In genomic region chr9:68780377-68780707, GRCh38 we compare ENCODE assay signal across 9 cellular contexts.
DNase-seq lines count a peak whose midpoint lies in the region; ATAC-seq, FAIRE-seq and TF ChIP-seq lines count a peak whose summit lies in the region.
"Had no signal": no experiment of that assay in that cellular context is flagged by ENCODE, and none has a peak within 500 bp of the region (broad histone marks: within the 10 kb centered on the region; RNA-seq: fewer than 3 reads in every experiment).

No MANE protein-coding gene starts in this region.

- no peaks in the 10 kb centered on the region for H3K9me3 ChIP-seq in A673 (ENCODE audit: low read depth, low read length, poor library complexity, severe bottlenecking)
- H3K9me3 ChIP-seq in mucosa of rectum (ENCODE audit: control insufficient read depth in 2 of 2, low read length in 2 of 2): no peaks in the 10 kb centered on the region

- TF ChIP-seq POLR2A in H54 (IDR thresholded peaks at IDR 0.05; ENCODE audit: low read depth, low read length): no peak

- in situ Hi-C loops in ACHN (cut with HindIII; ENCODE audit: low pct_ligation_motif_present, low pct_unique_long_range_greater_than_20kb, low sequenced_read_pairs): no loop called here

- peak overlapping the region; percentile 67 for H3K4me3 ChIP-seq in A673 (ENCODE audit: low read depth, low read length, poor library complexity, severe bottlenecking)
- H3K4me3 ChIP-seq in mucosa of rectum (ENCODE audit: low read length in 2 of 2): peak overlapping the region; percentile 77 to 95

- H3K4me1 ChIP-seq in A673 (ENCODE audit: insufficient read depth, low read length, poor library complexity, severe bottlenecking): peaks cover 10% of the 10 kb centered on the region
- peaks cover 25 to 39% of the 10 kb centered on the region in 2 donors for H3K4me1 ChIP-seq in mucosa of rectum (ENCODE audit: control insufficient read depth in 2 of 2, insufficient read depth in 2 of 2, low read length in 2 of 2)

- H3K27me3 ChIP-seq in A673 (replicated peaks; ENCODE audit: insufficient read depth, low read depth, low read length, poor library complexity): peaks cover 2% of the 10 kb centered on the region
- H3K27me3 ChIP-seq in mucosa of rectum (ENCODE audit: control insufficient read depth in 2 of 2, insufficient read depth in 2 of 2, low read length in 2 of 2): no peaks in the 10 kb centered on the region

- no peaks in the 10 kb centered on the region for H3K36me3 ChIP-seq in A673 (ENCODE audit: insufficient read depth, low read length, poor library complexity, severe bottlenecking)
- H3K36me3 ChIP-seq in mucosa of rectum (ENCODE audit: control insufficient read depth in 2 of 2, insufficient read depth in 2 of 2, low read length in 2 of 2): peaks cover 0 to 4% of the 10 kb centered on the region in 2 donors

- TF ChIP-seq CTCF in A673 (conservative IDR thresholded peaks at IDR 0.05; ENCODE audit: low read depth, low read length): no peak

- POLR2A ChIA-PET in A673 (lab: Charles Lee; ENCODE audit: low non-redundant PET): no interaction called here

- no peak for FAIRE-seq in H54 (lab: Jason Lieb, UNC)
- FAIRE-seq: colon had no signal

- no peak for ATAC-seq in HG02973 (IDR thresholded peaks at IDR 0.05; ENCODE audit: unreplicated experiment)

- intact Hi-C loops in A673 (cut with micrococcal nuclease; ENCODE audit: unreplicated experiment): no loop called here

- BruUV-seq in A673 (replicated peaks; lab: Mats Ljungman, UMichigan): no TSS peak

- H3K27ac ChIP-seq in A673 (ENCODE audit: low read depth, low read length, poor library complexity, severe bottlenecking) (peak overlapping the region; percentile 79), caudate nucleus (ENCODE audit: low read depth, low read length) (peak overlapping the region; percentile 87), mucosa of rectum (ENCODE audit: low read depth in 2 of 2, low read length in 2 of 2) (peak overlapping the region; percentile 90 to 96)

- CTCF ChIA-PET in A673 (lab: Charles Lee): no interaction called here

- DNase-seq in A673 (ENCODE audit: low spot score) (no peak), HS-27A (ENCODE audit: low read depth) (peak; percentile 1), caudate nucleus (lab: John Stamatoyannopoulos, UW) (peak in 8 of 61 donors; percentile 40 to 73 (median 64)), H54 (ENCODE audit: insufficient read length, low spot score) (no peak), NCI-H1105 treated with DMSO at 0.1 percent for 48 hours (lab: John Stamatoyannopoulos, UW) (no peak), ACHN (no peak)

- H3K9ac ChIP-seq in mucosa of rectum (ENCODE audit: low read depth in 1 of 2, low read length in 2 of 2): peak overlapping the region; percentile 84 to 96
